ENCODE assay signal across 1 cellular context in genomic region chr20:32338665-32339064, GRCh38.
TF ChIP-seq lines count a peak whose summit lies in the region.

No MANE protein-coding gene starts in this region.

TF ChIP-seq in HepG2, 621 proteins besides CTCF, POLR2A, EP300 and RAD21 (continued from another document and continues in another):
- no peak for TF ChIP-seq ZBTB40 (IDR thresholded peaks at IDR 0.05)
- peak; percentile 55; the same call in 1 of the 2 replicates for TF ChIP-seq ZBTB40 (CRISPR knock-in tag; IDR thresholded peaks at IDR 0.05)
- TF ChIP-seq MLX (CRISPR knock-in tag; IDR thresholded peaks at IDR 0.05): no peak
- TF ChIP-seq KAT7 (CRISPR knock-in tag; IDR thresholded peaks at IDR 0.05; ENCODE audit: borderline replicate concordance): peak; percentile 65; the same call in 1 of the 2 replicates
- TF ChIP-seq SOX13 (IDR thresholded peaks at IDR 0.05): no peak
- TF ChIP-seq SOX13 (CRISPR knock-in tag; conservative IDR thresholded peaks at IDR 0.05 in 1 of 2, IDR thresholded peaks at IDR 0.05 in 1 of 2): peak in 1 of 2 experiments; percentile 68; a peak in 2 of 4 replicates
- TF ChIP-seq THAP11 (CRISPR knock-in tag; IDR thresholded peaks at IDR 0.05): peak; percentile 63
- TF ChIP-seq ZNF800 (CRISPR knock-in tag; IDR thresholded peaks at IDR 0.05): no peak
- TF ChIP-seq REL (CRISPR knock-in tag; conservative IDR thresholded peaks at IDR 0.05): no peak
- TF ChIP-seq SP4 (CRISPR knock-in tag; IDR thresholded peaks at IDR 0.05): no peak; the same call in 1 of the 2 replicates
- no peak for TF ChIP-seq ZNF282 (IDR thresholded peaks at IDR 0.05; ENCODE audit: partially characterized antibody)
- TF ChIP-seq HNF4G (IDR thresholded peaks at IDR 0.05; ENCODE audit: borderline replicate concordance, low read depth, low read length): no peak
- TF ChIP-seq HNF4G (CRISPR knock-in tag; IDR thresholded peaks at IDR 0.05; ENCODE audit: borderline replicate concordance, low read depth): peak; percentile 65; the same call in 1 of the 2 replicates
- TF ChIP-seq THAP8 (CRISPR knock-in tag; IDR thresholded peaks at IDR 0.05; ENCODE audit: borderline replicate concordance): no peak
- TF ChIP-seq ZNF292 (CRISPR knock-in tag; IDR thresholded peaks at IDR 0.05; ENCODE audit: borderline replicate concordance, low read depth): peak; percentile 85; the same call in 1 of the 2 replicates
- TF ChIP-seq ZGPAT (CRISPR knock-in tag; IDR thresholded peaks at IDR 0.05): 0 out of 2 replicates have a peak, but pooled peaks have one; percentile 33
- 0 out of 2 replicates have a peak, but pooled peaks have one; percentile 20 for TF ChIP-seq KLF6 (CRISPR knock-in tag; IDR thresholded peaks at IDR 0.05)
- TF ChIP-seq DMAP1 (CRISPR knock-in tag; IDR thresholded peaks at IDR 0.05): 0 out of 2 replicates have a peak, but pooled peaks have one; percentile 30
- TF ChIP-seq PPARG (CRISPR knock-in tag; conservative IDR thresholded peaks at IDR 0.05): peak; percentile 56; the same call in 1 of the 2 replicates
- peak; percentile 61; the same call in 1 of the 2 replicates for TF ChIP-seq HMG20A (CRISPR knock-in tag; IDR thresholded peaks at IDR 0.05; ENCODE audit: borderline replicate concordance)
- 0 out of 2 replicates have a peak, but pooled peaks have one; percentile 13 for TF ChIP-seq ZNF619 (CRISPR knock-in tag; IDR thresholded peaks at IDR 0.05)
- TF ChIP-seq GATAD2A (CRISPR knock-in tag; IDR thresholded peaks at IDR 0.05): peak; percentile 93
- TF ChIP-seq ZNF652 (CRISPR knock-in tag; IDR thresholded peaks at IDR 0.05; ENCODE audit: borderline replicate concordance, low read depth): peak; percentile 53; the same call in 1 of the 2 replicates
- peak; percentile 94; the same call in 1 of the 2 replicates for TF ChIP-seq ZNF572 (CRISPR knock-in tag; IDR thresholded peaks at IDR 0.05)
- no peak for TF ChIP-seq ZNF672 (CRISPR knock-in tag; IDR thresholded peaks at IDR 0.05)
- 0 out of 2 replicates have a peak, but pooled peaks have one; percentile 18 for TF ChIP-seq PATZ1 (CRISPR knock-in tag; IDR thresholded peaks at IDR 0.05)
- peak; percentile 64; the same call in 1 of the 2 replicates for TF ChIP-seq FOXA3 (CRISPR knock-in tag; IDR thresholded peaks at IDR 0.05)
- peak in 1 of 2 experiments; percentile 96; a peak in 2 of 4 replicates for TF ChIP-seq ATF4 (CRISPR knock-in tag; IDR thresholded peaks at IDR 0.05)
- TF ChIP-seq CEBPZ (IDR thresholded peaks at IDR 0.05; ENCODE audit: low read length): no peak
- 0 out of 2 replicates have a peak, but pooled peaks have one; percentile 74 for TF ChIP-seq ZNF550 (CRISPR knock-in tag; IDR thresholded peaks at IDR 0.05; ENCODE audit: borderline replicate concordance)
- peak; percentile 37; the same call in 1 of the 2 replicates for TF ChIP-seq ZMYM4 (CRISPR knock-in tag; IDR thresholded peaks at IDR 0.05)
- peak; percentile 99 for TF ChIP-seq CEBPG (CRISPR knock-in tag; IDR thresholded peaks at IDR 0.05)
- no peak for TF ChIP-seq FUBP1 (CRISPR knock-in tag; IDR thresholded peaks at IDR 0.05; ENCODE audit: borderline replicate concordance)
- TF ChIP-seq RARA (CRISPR knock-in tag; IDR thresholded peaks at IDR 0.05): peak; percentile 93
